ENCODE assay signal across 19 cellular contexts in the genomic region with DNA sequence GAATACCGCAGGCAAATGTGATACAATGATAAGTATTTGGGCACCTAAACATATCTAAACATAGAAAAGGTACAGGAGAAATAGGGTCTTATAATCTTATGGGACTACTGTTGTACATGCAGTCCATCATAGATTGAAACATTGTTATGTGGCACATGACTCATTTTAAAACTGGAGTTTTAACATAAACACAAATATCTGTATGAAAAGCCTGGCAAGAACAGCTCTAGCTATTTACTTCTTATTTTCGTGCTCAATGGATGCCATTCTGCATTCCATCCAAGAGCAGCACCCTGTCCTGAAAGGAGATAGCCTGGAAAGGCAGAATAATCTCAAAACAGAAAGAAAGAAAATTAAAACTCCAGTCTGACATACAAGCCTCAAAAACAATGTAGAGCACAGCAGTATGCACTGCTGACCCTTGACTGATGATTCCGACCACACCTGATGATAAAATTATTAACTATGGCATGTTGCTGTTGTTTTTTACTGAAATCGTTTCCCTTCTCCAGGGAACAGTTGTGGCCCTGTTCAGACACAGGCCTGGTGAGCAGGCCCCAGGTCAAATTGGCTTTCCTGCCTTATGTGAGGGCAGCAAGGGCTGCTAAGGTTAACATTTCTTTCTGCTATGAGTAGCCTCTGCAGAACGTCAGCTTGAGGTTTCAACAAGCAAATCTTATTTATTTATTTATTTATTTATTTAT.
DNase-seq lines count a peak whose midpoint lies in the region; FAIRE-seq and TF ChIP-seq lines count a peak whose summit lies in the region.
"Had no signal": no experiment of that assay in that cellular context is flagged by ENCODE, and none has a peak within 500 bp of the region (broad histone marks: within the 10 kb centered on the region; RNA-seq: fewer than 3 reads in every experiment).

No MANE protein-coding gene starts in this region.

- DNase-seq in RWPE1 (ENCODE audit: low spot score) (no peak), dedifferentiated amniotic fluid mesenchymal stem cell (ENCODE audit: extremely low spot score) (peak; percentile 66), transverse colon (no peak), urothelium cell line (ENCODE audit: low spot score) (no peak), HuH-7.5 (ENCODE audit: low spot score) (no peak), Caco-2 (no peak)
- DNase-seq: activated CD4-positive, alpha-beta memory T cell treated with anti-CD3 and anti-CD28 coated beads for 36 hours; activated T-cell treated with anti-CD3 and anti-CD28 coated beads, Interleukin-2, amount 50 U/mL, for 48 hours; CD4-positive, alpha-beta T cell; immature natural killer cell; NCI-H2227 treated with DMSO at 0.1 percent for 48 hours had no signal

- no peaks in the 10 kb centered on the region for H3K27me3 Mint-ChIP-seq in Caco-2 (ENCODE audit: insufficient read depth, unreplicated experiment)
- H3K27me3 Mint-ChIP-seq: activated CD4-positive, alpha-beta memory T cell treated with anti-CD3 and anti-CD28 coated beads for 36 hours; CD4-positive, alpha-beta T cell; dendritic cell treated with granulocyte-macrophage colony-stimulating factor and Interleukin-4, amounts not matched to agents 40 ng/mL and 50 ng/mL, for 4 days; memory B cell; stimulated activated memory B cell treated with anti-CD40 and anti-IgM and Interleukin-4, amounts not matched to agents 10 μg/mL and 1 μg/mL and 100 μg/mL, for 72 hours had no signal

- CTCF ChIA-PET in RWPE1 (lab: Yijun Ruan, JAX) (no interaction called here), Caco-2 (lab: Charles Lee) (interaction anchor here (1.5 kb wide), 1 partner anchor 137 kb away, joined by 3 read pairs; no protein-coding TSS in a partner anchor)

- no TSS peak for BruUV-seq in Caco-2 (replicated peaks; lab: Mats Ljungman, UMichigan)

- 70 to 76% methylated on average over 3 to 5 of the region's 5 CpGs for WGBS in transverse colon (ENCODE audit: low coverage in 1 of 2), 2 donors

- H3K4me1 ChIP-seq in muscle layer of colon (ENCODE audit: insufficient read depth, low read length) (peaks cover 44% of the 10 kb centered on the region), transverse colon (peaks cover 0 to 17% (median 9%) of the 10 kb centered on the region in 4 donors), Caco-2 (peaks cover 8% of the 10 kb centered on the region; the same call in 1 of the 2 replicates)

- H3K27me3 ChIP-seq in muscle layer of colon (ENCODE audit: control insufficient read depth in 1 of 2, insufficient read depth in 2 of 2, low read length in 2 of 2) (no peaks in the 10 kb centered on the region), transverse colon (no peaks in the 10 kb centered on the region), Caco-2 (replicated peaks; ENCODE audit: control insufficient read depth, insufficient read depth, low read length) (no peaks in the 10 kb centered on the region)
- H3K27me3 ChIP-seq: gastroesophageal sphincter, neutrophil had no signal

- H3K36me3 ChIP-seq in muscle layer of colon (ENCODE audit: insufficient read depth, low read length) (no peaks in the 10 kb centered on the region), transverse colon (no peaks in the 10 kb centered on the region), Caco-2 (ENCODE audit: control insufficient read depth, insufficient read depth, low read length) (no peaks in the 10 kb centered on the region; the same call in 1 of the 2 replicates)
- H3K36me3 ChIP-seq: gastroesophageal sphincter, neutrophil had no signal

- H3K27ac Mint-ChIP-seq in Caco-2 (ENCODE audit: unreplicated experiment) = no peak overlapping the region
- H3K27ac Mint-ChIP-seq: activated CD4-positive, alpha-beta memory T cell treated with anti-CD3 and anti-CD28 coated beads for 36 hours; CD4-positive, alpha-beta T cell; dendritic cell treated with granulocyte-macrophage colony-stimulating factor and Interleukin-4, amounts not matched to agents 40 ng/mL and 50 ng/mL, for 4 days; immature natural killer cell; memory B cell; stimulated activated memory B cell treated with anti-CD40 and anti-IgM and Interleukin-4, amounts not matched to agents 10 μg/mL and 1 μg/mL and 100 μg/mL, for 72 hours had no signal

- H3K36me3 Mint-ChIP-seq in Caco-2 (ENCODE audit: insufficient read depth, unreplicated experiment) = peaks cover 42% of the 10 kb centered on the region
- H3K36me3 Mint-ChIP-seq: activated CD4-positive, alpha-beta memory T cell treated with anti-CD3 and anti-CD28 coated beads for 36 hours; immature natural killer cell; memory B cell; stimulated activated memory B cell treated with anti-CD40 and anti-IgM and Interleukin-4, amounts not matched to agents 10 μg/mL and 1 μg/mL and 100 μg/mL, for 72 hours had no signal

- intact Hi-C loops in transverse colon (cut with DNase I; ENCODE audit: low total_unique reads) = loop anchor here (10.0 kb wide), 1 partner anchor 63 kb away; no protein-coding TSS in a partner anchor
- intact Hi-C loops in Caco-2 (cut with micrococcal nuclease; ENCODE audit: unreplicated experiment) = no loop called here

- no peak overlapping the region for H3K4me3 Mint-ChIP-seq in Caco-2 (ENCODE audit: unreplicated experiment)
- H3K4me3 Mint-ChIP-seq: activated CD4-positive, alpha-beta memory T cell treated with anti-CD3 and anti-CD28 coated beads for 36 hours; CD4-positive, alpha-beta T cell; dendritic cell treated with granulocyte-macrophage colony-stimulating factor and Interleukin-4, amounts not matched to agents 40 ng/mL and 50 ng/mL, for 4 days; immature natural killer cell; memory B cell; stimulated activated memory B cell treated with anti-CD40 and anti-IgM and Interleukin-4, amounts not matched to agents 10 μg/mL and 1 μg/mL and 100 μg/mL, for 72 hours had no signal

- TF ChIP-seq EP300 in transverse colon (IDR thresholded peaks at IDR 0.05; ENCODE audit: low read depth) = no peak

- no peak for TF ChIP-seq CTCF in RWPE1 (conservative IDR thresholded peaks at IDR 0.05; ENCODE audit: low read depth)
- TF ChIP-seq CTCF in transverse colon (IDR thresholded peaks at IDR 0.05) = no peak
- TF ChIP-seq CTCF in Caco-2 (IDR thresholded peaks at IDR 0.05; ENCODE audit: insufficient read depth in 1 of 2, low read depth in 1 of 2, low read length in 1 of 2, severe bottlenecking in 1 of 2, unreplicated experiment in 1 of 2) = no peak

- H3K4me3 ChIP-seq in muscle layer of colon (ENCODE audit: low read depth in 1 of 2, low read length in 2 of 2) (no peak overlapping the region), transverse colon (no peak overlapping the region), Caco-2 (ENCODE audit: low read depth, low read length) (no peak overlapping the region)
- H3K4me3 ChIP-seq: gastroesophageal sphincter, skin epidermis had no signal

- in situ Hi-C loops in transverse colon (cut with MboI; ENCODE audit: low pct_ligation_motif_present in 1 of 4, low pct_unique_long_range_greater_than_20kb in 1 of 4, low sequenced_read_pairs in 3 of 4) = no loop called here

- FAIRE-seq in urothelium cell line (lab: Jason Lieb, UNC) = no peak

- H3K9ac ChIP-seq in muscle layer of colon (ENCODE audit: low read length) = no peak overlapping the region
- H3K9ac ChIP-seq: KMS-11 had no signal

- H3K27ac ChIP-seq in RWPE1 (peak overlapping the region; percentile 15; the same call in 1 of the 2 replicates), muscle layer of colon (ENCODE audit: low read depth, low read length) (peak overlapping the region; percentile 66), transverse colon (peak overlapping the region in 3 of 4 donors; percentile 46 to 76 (median 65))
- H3K27ac ChIP-seq: KMS-11, neutrophil had no signal

- H3K9me3 ChIP-seq in muscle layer of colon (ENCODE audit: low read length) = no peaks in the 10 kb centered on the region
- no peaks in the 10 kb centered on the region for H3K9me3 ChIP-seq in transverse colon
- H3K9me3 ChIP-seq in Caco-2 = 0 out of 2 replicates have a peak, but pooled peaks cover 5% of the 10 kb centered on the region
- H3K9me3 ChIP-seq: gastroesophageal sphincter, neutrophil had no signal

- peaks cover 14% of the 10 kb centered on the region for H3K4me1 Mint-ChIP-seq in Caco-2 (ENCODE audit: low read depth, unreplicated experiment)
- H3K4me1 Mint-ChIP-seq: immature natural killer cell; memory B cell; stimulated activated memory B cell treated with anti-CD40 and anti-IgM and Interleukin-4, amounts not matched to agents 10 μg/mL and 1 μg/mL and 100 μg/mL, for 72 hours had no signal

- POLR2A ChIA-PET in RWPE1 (lab: Yijun Ruan, JAX; ENCODE audit: low non-redundant PET) (no interaction called here), Caco-2 (lab: Charles Lee) (no interaction called here)

- H3K9me3 Mint-ChIP-seq in Caco-2 (ENCODE audit: unreplicated experiment) = peaks cover 11% of the 10 kb centered on the region
- H3K9me3 Mint-ChIP-seq: activated CD4-positive, alpha-beta memory T cell treated with anti-CD3 and anti-CD28 coated beads for 36 hours; CD4-positive, alpha-beta T cell; stimulated activated memory B cell treated with anti-CD40 and anti-IgM and Interleukin-4, amounts not matched to agents 10 μg/mL and 1 μg/mL and 100 μg/mL, for 72 hours had no signal

- no peak for TF ChIP-seq POLR2A in transverse colon (IDR thresholded peaks at IDR 0.05)

Comparison
In these comparisons a context has a peak if more than half of its experiments do, and no peak if none do; other contexts are left out.
1. H3K27ac ChIP-seq: peak in every context shown above with its lines; median percentile 66 in muscle layer of colon; 65 in transverse colon; 15 in RWPE1.